Comparison of ENCODE assay signal across 8 cellular contexts in the genomic region with DNA sequence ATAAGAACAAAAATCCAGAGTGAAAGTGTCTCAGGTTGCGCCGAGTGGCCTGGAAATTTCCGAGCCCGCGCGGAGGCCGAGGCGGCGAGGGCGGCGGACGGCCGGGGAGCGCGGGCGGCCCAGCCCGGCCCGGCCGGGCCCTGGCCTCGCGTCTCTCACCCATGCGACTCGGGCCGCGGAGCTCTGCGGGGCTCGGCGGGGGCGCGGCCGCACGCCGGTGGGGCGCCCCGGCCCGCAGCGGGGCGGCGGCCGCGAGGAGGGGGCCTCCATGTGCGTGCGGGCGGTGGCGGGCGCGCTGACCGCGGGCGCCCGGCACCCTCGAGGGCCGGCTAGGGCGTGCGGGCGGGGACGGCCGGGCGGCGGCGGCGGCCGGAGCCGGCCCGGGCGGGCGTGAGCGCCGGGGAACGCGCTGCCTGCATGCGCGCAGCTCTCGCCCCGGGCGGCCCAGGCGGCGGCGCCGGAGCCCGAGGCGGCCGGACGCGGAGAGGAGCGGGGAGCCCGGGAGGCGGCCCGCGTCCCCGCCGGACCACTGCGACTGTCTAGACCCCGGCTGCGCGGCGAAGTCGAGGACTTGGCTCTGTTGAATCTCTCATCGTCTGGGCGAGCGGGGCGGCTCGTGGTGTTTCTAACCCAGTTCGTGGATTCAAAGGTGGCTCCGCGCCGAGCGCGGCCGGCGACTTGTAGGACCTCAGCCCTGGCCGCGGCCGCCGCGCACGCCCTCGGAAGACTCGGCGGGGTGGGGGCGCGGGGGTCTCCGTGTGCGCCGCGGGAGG. TPM values are rescaled to one million over a fixed set of nuclear protein-coding genes. Genes with fewer than 3 reads are reported as not detected.
A peak's percentile ranks its signal among the peaks of the same experiment; 100 is the strongest.
DNase-seq lines count a peak whose midpoint lies in the region; ATAC-seq and TF ChIP-seq lines count a peak whose summit lies in the region.

EN2 (plus strand) TSS at position 586 of the 773 bp plus-strand sequence. CDS start 249 bp downstream, outside the sequence.

- H3K27ac ChIP-seq in brain microvascular endothelial cell (no peak within 1 kb of the TSS), mesodermal cell (ENCODE audit: low read depth, low read length, severe bottlenecking) (no peak within 1 kb of the TSS), aorta (ENCODE audit: low read depth in 1 of 2, low read length in 2 of 2) (no peak within 1 kb of the TSS)

- H3K36me3 ChIP-seq in brain microvascular endothelial cell (replicated peaks) (no peaks in the 10 kb centered on the region), mesodermal cell (ENCODE audit: control insufficient read depth, insufficient read depth, low read length) (no peaks in the 10 kb centered on the region), aorta (ENCODE audit: control insufficient read depth in 1 of 2, insufficient read depth in 2 of 2, low read length in 1 of 2) (no peaks in the 10 kb centered on the region)

- DNase-seq in stimulated activated CD4-positive, alpha-beta T cell treated with anti-CD3 and anti-CD28 coated beads, Interleukin-15, amount 100 ng/mL, for 24 hours, result peak; percentile 25
- DNase-seq in stimulated activated CD4-positive, alpha-beta T cell treated with anti-CD3 and anti-CD28 coated beads, Interleukin-2, amount 100 ng/mL, for 24 hours, result no peak
- no peak for DNase-seq in brain microvascular endothelial cell
- DNase-seq in aorta, result peak in 1 of 2 donors; percentile 77
- DNase-seq in central memory CD4-positive, alpha-beta T cell, result no peak
- no peak for DNase-seq in AG08396 (ENCODE audit: low spot score)

- H3K4me3 ChIP-seq in brain microvascular endothelial cell (ENCODE audit: low read depth, low read length), result peak within 1 kb of the TSS; percentile 30
- H3K4me3 ChIP-seq in mesodermal cell (ENCODE audit: extremely low read depth, insufficient read depth, low read length, poor library complexity, severe bottlenecking), result peak within 1 kb of the TSS; percentile 18
- peak within 1 kb of the TSS; percentile 35 to 43 for H3K4me3 ChIP-seq in aorta (ENCODE audit: low read length in 2 of 2)

- in situ Hi-C loops in brain microvascular endothelial cell (cut with HindIII; ENCODE audit: low pct_ligation_motif_present, low sequenced_read_pairs), result no loop called here

- peaks cover 5% of the 10 kb centered on the region for H3K4me1 ChIP-seq in mesodermal cell (ENCODE audit: control insufficient read depth, insufficient read depth, low read length, poor library complexity, severe bottlenecking)
- H3K4me1 ChIP-seq in aorta (ENCODE audit: control insufficient read depth in 1 of 2, insufficient read depth in 2 of 2, low read length in 2 of 2), result no peaks in the 10 kb centered on the region

- intact Hi-C loops in aorta (cut with DNase I), result no loop called here

- H3K9me3 ChIP-seq in mesodermal cell (ENCODE audit: control insufficient read depth, low read length) (no peaks in the 10 kb centered on the region), aorta (ENCODE audit: control insufficient read depth, low read length) (no peaks in the 10 kb centered on the region)

- TF ChIP-seq CTCF in brain microvascular endothelial cell (IDR thresholded peaks at IDR 0.05; ENCODE audit: low read depth, low read length, missing control alignments), result no peak

- H3K27me3 ChIP-seq in brain microvascular endothelial cell (replicated peaks) (peaks cover 92% of the 10 kb centered on the region), aorta (ENCODE audit: control insufficient read depth in 1 of 2, insufficient read depth in 2 of 2, low read length in 1 of 2) (no peaks in the 10 kb centered on the region)

- ATAC-seq in aorta (ENCODE audit: low FRiP score) (no peak), GM19467 (IDR thresholded peaks at IDR 0.05; ENCODE audit: unreplicated experiment) (no peak)

- WGBS in mesodermal cell (ENCODE audit: insufficient coverage in 2 of 2), 2 experiments, result 0 to 1% methylated on average over 86 to 111 of the region's 126 CpGs
- 1 to 3% methylated on average over 62 to 126 of the region's 126 CpGs for WGBS in aorta, 2 donors

RNA-seq across cellular contexts. Expression of gene EN2, which starts in this region (rescaled TPM):
- 5.0 TPM for polyA plus RNA-seq in mesodermal cell (2013, experiment 1 of 2)
- polyA plus RNA-seq in mesodermal cell (2013, experiment 2 of 2), result 2.4 TPM
- not detected for total RNA-seq in aorta
- polyA plus RNA-seq in aorta, result not detected
